19 cellular contexts compared by ENCODE assay signal in the genomic region with DNA sequence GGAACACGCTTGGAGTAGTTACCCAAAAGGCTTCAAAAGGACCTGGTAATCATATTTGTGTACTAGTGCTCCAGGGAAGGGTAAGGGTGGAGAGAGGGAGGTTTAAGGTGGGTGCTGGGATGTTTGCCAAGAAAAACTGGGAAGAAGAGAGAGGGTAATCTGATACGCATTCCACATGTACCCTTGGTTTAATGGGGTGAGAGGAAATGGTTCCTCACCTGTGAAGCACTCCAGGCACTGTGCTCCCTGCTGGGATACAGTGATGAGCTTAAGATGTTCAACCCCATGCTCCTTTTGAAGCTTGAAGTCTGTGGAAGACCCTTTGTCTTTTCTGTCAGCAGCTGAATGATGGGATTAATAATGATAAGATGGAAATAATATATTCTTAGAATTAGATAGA.
DNase-seq lines count a peak whose midpoint lies in the region; FAIRE-seq lines count a peak whose summit lies in the region.
"Had no signal": no experiment of that assay in that cellular context is flagged by ENCODE, and none has a peak within 500 bp of the region (broad histone marks: within the 10 kb centered on the region; RNA-seq: fewer than 3 reads in every experiment).

No MANE protein-coding gene starts in this region.

- no peaks in the 10 kb centered on the region for H3K36me3 Mint-ChIP-seq in activated CD4-positive, alpha-beta T cell treated with anti-CD3 and anti-CD28 coated beads, Interleukin-2, amount 10 ng/mL, durations not matched to agents 7 days and 5 days (ENCODE audit: low read depth)
- H3K36me3 Mint-ChIP-seq: T-cell had no signal

- no peak overlapping the region for H3K23ac ChIP-seq in mesendoderm (ENCODE audit: low read length)

- no CpG with 5 or more reads among the region's 2 CpGs for WGBS in mesendoderm (ENCODE audit: extremely low coverage, insufficient coverage, low lambda C conversion rate)

- no peak overlapping the region for H4K8ac ChIP-seq in mesendoderm (ENCODE audit: low read depth, low read length)

- no peak overlapping the region for H3K18ac ChIP-seq in mesendoderm (ENCODE audit: low read length)

- H3K27ac ChIP-seq in mesendoderm (ENCODE audit: low read depth, low read length): no peak overlapping the region
- H3K27ac ChIP-seq: C4-2B, RWPE1 had no signal

- no peak for FAIRE-seq in urothelium cell line (lab: Jason Lieb, UNC)

- no peaks in the 10 kb centered on the region for H3K36me3 ChIP-seq in mesendoderm (ENCODE audit: control insufficient read depth, insufficient read depth, low read length)

- H3K4me3 ChIP-seq in mesendoderm (ENCODE audit: low read length): no peak overlapping the region

- no peaks in the 10 kb centered on the region for H3K9me3 Mint-ChIP-seq in activated CD4-positive, alpha-beta T cell treated with anti-CD3 and anti-CD28 coated beads, Interleukin-2, amount 10 ng/mL, durations not matched to agents 7 days and 5 days
- H3K9me3 Mint-ChIP-seq: T-cell had no signal

- H3K9ac ChIP-seq in mesendoderm (ENCODE audit: low read length): no peak overlapping the region

- no peaks in the 10 kb centered on the region for H3K79me1 ChIP-seq in mesendoderm (ENCODE audit: low read length)

- no peak overlapping the region for H2AK5ac ChIP-seq in mesendoderm (ENCODE audit: low read length)

- no peaks in the 10 kb centered on the region for H3K79me2 ChIP-seq in mesendoderm (ENCODE audit: control insufficient read depth, insufficient read depth, low read length)

- no peak overlapping the region for H4K5ac ChIP-seq in mesendoderm (ENCODE audit: low read length)

- H2BK120ac ChIP-seq in mesendoderm (ENCODE audit: low read depth, low read length): no peak overlapping the region

- H3K4ac ChIP-seq in mesendoderm (ENCODE audit: low read depth, low read length): no peak overlapping the region

- POLR2A ChIA-PET in activated CD4-positive, alpha-beta T cell treated with anti-CD3 and anti-CD28 coated beads, Interleukin-2, amount 10 ng/mL, durations not matched to agents 7 days and 5 days (lab: Charles Lee): no interaction called here

- H3K56ac ChIP-seq in mesendoderm (ENCODE audit: low read length): no peak overlapping the region

- no peak overlapping the region for H2BK15ac ChIP-seq in mesendoderm (replicated peaks; ENCODE audit: low read depth)

- no peaks in the 10 kb centered on the region for H3K27me3 ChIP-seq in mesendoderm (ENCODE audit: insufficient read depth, low read length, poor library complexity)

- CTCF ChIA-PET in activated CD4-positive, alpha-beta T cell treated with anti-CD3 and anti-CD28 coated beads, Interleukin-2, amount 10 ng/mL, durations not matched to agents 7 days and 5 days (lab: Charles Lee): no interaction called here

- no peak overlapping the region for H3K27ac Mint-ChIP-seq in activated CD4-positive, alpha-beta T cell treated with anti-CD3 and anti-CD28 coated beads, Interleukin-2, amount 10 ng/mL, durations not matched to agents 7 days and 5 days
- H3K27ac Mint-ChIP-seq: T-cell had no signal

- no peaks in the 10 kb centered on the region for H3K27me3 Mint-ChIP-seq in activated CD4-positive, alpha-beta T cell treated with anti-CD3 and anti-CD28 coated beads, Interleukin-2, amount 10 ng/mL, durations not matched to agents 7 days and 5 days

- no peaks in the 10 kb centered on the region for H3K4me1 Mint-ChIP-seq in activated CD4-positive, alpha-beta T cell treated with anti-CD3 and anti-CD28 coated beads, Interleukin-2, amount 10 ng/mL, durations not matched to agents 7 days and 5 days
- H3K4me1 Mint-ChIP-seq: T-cell had no signal

- H3K4me1 ChIP-seq in mesendoderm (ENCODE audit: control insufficient read depth, low read depth, low read length): peaks cover 4% of the 10 kb centered on the region

- no peak overlapping the region for H3K4me2 ChIP-seq in mesendoderm (ENCODE audit: low read length)

- H3K4me3 Mint-ChIP-seq in activated CD4-positive, alpha-beta T cell treated with anti-CD3 and anti-CD28 coated beads, Interleukin-2, amount 10 ng/mL, durations not matched to agents 7 days and 5 days: no peak overlapping the region
- H3K4me3 Mint-ChIP-seq: T-cell had no signal

- no peak overlapping the region for H2BK5ac ChIP-seq in mesendoderm (ENCODE audit: low read length)

- DNase-seq in NCI-H82 (lab: John Stamatoyannopoulos, UW) (peak; percentile 2), NCI-H82 treated with DMSO at 0.1 percent for 48 hours (lab: John Stamatoyannopoulos, UW; ENCODE audit: unreplicated experiment) (no peak), NCI-H1105 (lab: John Stamatoyannopoulos, UW) (peak; percentile 39), NCI-H524 treated with DMSO at 0.1 percent for 48 hours (lab: John Stamatoyannopoulos, UW) (peak; percentile 52), mesendoderm (peak; percentile 48), RKO (ENCODE audit: low spot score) (no peak), urothelium cell line (ENCODE audit: low spot score) (no peak)
- DNase-seq in activated CD4-positive, alpha-beta T cell treated with anti-CD3 and anti-CD28 coated beads, Interleukin-2, amount 10 ng/mL, durations not matched to agents 7 days and 5 days: no peak
- DNase-seq: AML-193, GDM1, GOT3, MM.1S, NCI-H1092, NCI-H187 treated with DMSO at 0.1 percent for 48 hours, NCI-H526, SIG-M5, T-cell had no signal

Comparison
In these comparisons a context has a peak if more than half of its experiments do, and no peak if none do; other contexts are left out.
1. DNase-seq: peak in NCI-H82 (single experiment), NCI-H1105 (single experiment), NCI-H524 treated with DMSO at 0.1 percent for 48 hours (single experiment) and mesendoderm (single experiment); none in NCI-H82 treated with DMSO at 0.1 percent for 48 hours (single experiment), RKO (single experiment), activated CD4-positive, alpha-beta T cell treated with anti-CD3 and anti-CD28 coated beads, Interleukin-2, amount 10 ng/mL, durations not matched to agents 7 days and 5 days (single experiment) and urothelium cell line (single experiment).